ENCODE assay signal across 28 cellular contexts in the genomic region with DNA sequence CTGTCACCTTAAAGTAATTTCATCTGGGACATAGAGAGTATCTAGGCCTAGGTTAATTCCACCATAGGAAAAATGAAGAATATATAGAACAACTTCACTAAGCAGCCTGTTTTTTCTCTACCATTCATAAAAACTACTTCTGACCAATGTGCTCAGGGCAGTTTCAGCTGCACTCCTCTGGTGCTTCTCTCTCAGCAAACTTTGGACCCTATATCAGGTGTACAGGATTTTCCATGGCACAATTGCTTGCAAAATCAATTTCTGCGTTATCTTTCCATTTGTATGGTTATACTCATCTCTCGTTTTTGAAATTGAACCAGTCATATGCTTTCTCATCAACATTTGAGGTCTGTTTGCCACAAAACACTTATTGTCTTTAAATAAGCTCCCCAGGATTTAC.
"Had no signal": no experiment of that assay in that cellular context is flagged by ENCODE, and none has a peak within 500 bp of the region (broad histone marks: within the 10 kb centered on the region; RNA-seq: fewer than 3 reads in every experiment).

No MANE protein-coding gene starts in this region.

- H3K4me1 ChIP-seq: ascending aorta had no signal

- DNase-seq: activated B cell treated with CpG ODN at 0.5 μM for 24 hours; activated CD4-positive, alpha-beta memory T cell treated with anti-CD3 and anti-CD28 coated beads for 36 hours; activated CD4-positive, alpha-beta T cell treated with anti-CD3 and anti-CD28 coated beads for 4 hours; activated CD4-positive, alpha-beta T cell treated with anti-CD3 and anti-CD28 coated beads, Interleukin-2, amount 10 ng/mL, durations not matched to agents 24 days and 14 days; activated CD4-positive, alpha-beta T cell treated with anti-CD3 and anti-CD28 coated beads, Interleukin-2, amount 50 U/mL, for 1 hour; activated CD4-positive, alpha-beta T cell treated with anti-CD3 and anti-CD28 coated beads, Interleukin-2, amount 50 U/mL, for 4 hours; activated CD4-positive, CD25-positive, alpha-beta regulatory T cell treated with anti-CD3 and anti-CD28 coated beads, Interleukin-2, amount 50 U/mL, for 72 hours; activated CD8-positive, alpha-beta memory T cell treated with anti-CD3 and anti-CD28 coated beads, Interleukin-2, amount 50 U/mL, for 48 hours; activated CD8-positive, alpha-beta T cell treated with anti-CD3 and anti-CD28 coated beads for 36 hours; activated effector memory CD4-positive, alpha-beta T cell treated with Interleukin-2 at 50 U/mL for 16 hours; activated gamma-delta T cell; activated naive CD4-positive, alpha-beta T cell treated with anti-CD3 and anti-CD28 coated beads, Interleukin-2, amount 10 ng/mL, durations not matched to agents 7 days and 5 days; activated naive CD4-positive, alpha-beta T cell treated with Interleukin-2 at 50 U/mL for 16 hours; activated naive CD8-positive, alpha-beta T cell treated with anti-CD3 and anti-CD28 coated beads, Interleukin-2, amount 10 ng/mL, durations not matched to agents 7 days and 5 days; activated naive CD8-positive, alpha-beta T cell treated with anti-CD3 and anti-CD28 coated beads, Interleukin-2, amount 50 U/mL, for 24 hours; activated T-cell treated with anti-CD3 and anti-CD28 coated beads, Interleukin-2, amount 50 U/mL, for 24 hours; activated T-cell treated with anti-CD3 and anti-CD28 coated beads, Interleukin-2, amount 50 U/mL, for 48 hours; amygdala; anterior cingulate cortex; caudate nucleus; cerebellar nuclear complex; T-cell; T-helper 17 cell had no signal

- FAIRE-seq: bronchial epithelial cell, TTC549 had no signal

- H3K27me3 ChIP-seq: ascending aorta, cardiac muscle cell had no signal

- H3K9me3 ChIP-seq: ascending aorta had no signal

- ATAC-seq: activated CD8-positive, alpha-beta T cell treated with anti-CD3 and anti-CD28 coated beads for 36 hours; activated naive CD8-positive, alpha-beta T cell treated with anti-CD3 and anti-CD28 coated beads, Interleukin-2, amount 50 U/mL, for 24 hours; T-cell; T-helper 17 cell had no signal

- H3K36me3 ChIP-seq: ascending aorta, cardiac muscle cell had no signal

- H3K4me3 ChIP-seq: ascending aorta, cardiac muscle cell had no signal

- H3K27ac ChIP-seq: ascending aorta, cardiac muscle cell, VCaP had no signal
